13 cellular contexts compared by ENCODE assay signal in genomic region chr7:106964455-106964854, GRCh38.
"Had no signal": no experiment of that assay in that cellular context is flagged by ENCODE, and none has a peak within 500 bp of the region (broad histone marks: within the 10 kb centered on the region; RNA-seq: fewer than 3 reads in every experiment).

No MANE protein-coding gene starts in this region.

- H3K4me1 ChIP-seq: colonic mucosa, foreskin keratinocyte, pancreas, testis had no signal

- H3K4me1 Mint-ChIP-seq: activated naive CD4-positive, alpha-beta T cell treated with anti-CD3 and anti-CD28 coated beads, Interleukin-2, amount 10 ng/mL, durations not matched to agents 7 days and 5 days; stimulated activated naive CD8-positive, alpha-beta T cell treated with anti-CD3 and anti-CD28 coated beads, Interleukin-15, amount 100 ng/mL, for 72 hours had no signal

- H3K4me3 ChIP-seq: colonic mucosa, lower lobe of right lung, pancreas, testis had no signal

- ATAC-seq: foreskin keratinocyte; left cardiac atrium; lower lobe of right lung; pancreas; stimulated activated naive CD8-positive, alpha-beta T cell treated with anti-CD3 and anti-CD28 coated beads, Interleukin-15, amount 100 ng/mL, for 72 hours had no signal

- H3K9me3 Mint-ChIP-seq: activated CD4-positive, alpha-beta memory T cell treated with anti-CD3 and anti-CD28 coated beads for 36 hours; activated naive CD4-positive, alpha-beta T cell treated with anti-CD3 and anti-CD28 coated beads, Interleukin-2, amount 10 ng/mL, durations not matched to agents 7 days and 5 days; activated T-helper 1 cell treated with anti-CD3 and anti-CD28 coated beads, Interleukin-12 subunit alpha, Interleukin-12 subunit beta, Interleukin-2, Interleukin-4 antibody, amounts not matched to agents 30 ng/mL and 10 ng/mL and 1 ng/mL, durations not matched to agents 14 hours and 24 hours and 36 hours; stimulated activated naive CD8-positive, alpha-beta T cell treated with anti-CD3 and anti-CD28 coated beads, Interleukin-15, amount 100 ng/mL, for 72 hours had no signal

- H3K27ac ChIP-seq: colonic mucosa, foreskin keratinocyte, lower lobe of right lung, pancreas, testis had no signal

- H3K36me3 Mint-ChIP-seq: activated CD4-positive, alpha-beta memory T cell treated with anti-CD3 and anti-CD28 coated beads for 36 hours; activated naive CD4-positive, alpha-beta T cell treated with anti-CD3 and anti-CD28 coated beads, Interleukin-2, amount 10 ng/mL, durations not matched to agents 7 days and 5 days had no signal

- H3K9me3 ChIP-seq: colonic mucosa, lower lobe of right lung, pancreas, testis had no signal

- H3K4me3 Mint-ChIP-seq: activated CD4-positive, alpha-beta memory T cell treated with anti-CD3 and anti-CD28 coated beads for 36 hours; activated naive CD4-positive, alpha-beta T cell treated with anti-CD3 and anti-CD28 coated beads, Interleukin-2, amount 10 ng/mL, durations not matched to agents 7 days and 5 days; activated T-helper 1 cell treated with anti-CD3 and anti-CD28 coated beads, Interleukin-12 subunit alpha, Interleukin-12 subunit beta, Interleukin-2, Interleukin-4 antibody, amounts not matched to agents 30 ng/mL and 10 ng/mL and 1 ng/mL, durations not matched to agents 14 hours and 24 hours and 36 hours; stimulated activated naive CD8-positive, alpha-beta T cell treated with anti-CD3 and anti-CD28 coated beads, Interleukin-15, amount 100 ng/mL, for 72 hours had no signal

- DNase-seq: activated CD4-positive, alpha-beta memory T cell treated with anti-CD3 and anti-CD28 coated beads for 36 hours; activated naive CD4-positive, alpha-beta T cell treated with anti-CD3 and anti-CD28 coated beads, Interleukin-2, amount 10 ng/mL, durations not matched to agents 7 days and 5 days; colonic mucosa; foreskin keratinocyte; left cardiac atrium; lower lobe of right lung; midbrain; pancreas; stimulated activated CD4-positive, alpha-beta T cell treated with anti-CD3 and anti-CD28 coated beads, Interleukin-15, amount 100 ng/mL, for 24 hours; stimulated activated CD4-positive, alpha-beta T cell treated with anti-CD3 and anti-CD28 coated beads, Interleukin-4, amount 100 ng/mL, for 24 hours; stimulated activated naive CD8-positive, alpha-beta T cell treated with anti-CD3 and anti-CD28 coated beads, Interleukin-15, amount 100 ng/mL, for 72 hours; testis had no signal

- H3K36me3 ChIP-seq: colonic mucosa, lower lobe of right lung, pancreas had no signal

- H3K27me3 ChIP-seq: colonic mucosa, foreskin keratinocyte, pancreas, testis had no signal

- H3K27ac Mint-ChIP-seq: activated CD4-positive, alpha-beta memory T cell treated with anti-CD3 and anti-CD28 coated beads for 36 hours; activated naive CD4-positive, alpha-beta T cell treated with anti-CD3 and anti-CD28 coated beads, Interleukin-2, amount 10 ng/mL, durations not matched to agents 7 days and 5 days; activated T-helper 1 cell treated with anti-CD3 and anti-CD28 coated beads, Interleukin-12 subunit alpha, Interleukin-12 subunit beta, Interleukin-2, Interleukin-4 antibody, amounts not matched to agents 30 ng/mL and 10 ng/mL and 1 ng/mL, durations not matched to agents 14 hours and 24 hours and 36 hours; stimulated activated naive CD8-positive, alpha-beta T cell treated with anti-CD3 and anti-CD28 coated beads, Interleukin-15, amount 100 ng/mL, for 72 hours had no signal
